Comparison of ENCODE assay signal across 10 cellular contexts in genomic region chr6:110980648-110981047, GRCh38. TPM values are rescaled to one million over a fixed set of nuclear protein-coding genes. Genes with fewer than 3 reads are reported as not detected.
DNase-seq lines count a peak whose midpoint lies in the region; ATAC-seq, FAIRE-seq and TF ChIP-seq lines count a peak whose summit lies in the region.
"Had no signal": no experiment of that assay in that cellular context is flagged by ENCODE, and none has a peak within 500 bp of the region (broad histone marks: within the 10 kb centered on the region; RNA-seq: fewer than 3 reads in every experiment).

No MANE protein-coding gene starts in this region.

- ATAC-seq in stimulated activated memory B cell treated with anti-CD40 and anti-IgM and Interleukin-4, amounts not matched to agents 10 μg/mL and 1 μg/mL and 100 μg/mL, for 72 hours = no peak
- ATAC-seq in pancreas = no peak
- no peak for ATAC-seq in HG03520 (IDR thresholded peaks at IDR 0.05; ENCODE audit: unreplicated experiment)

- H3K4me3 ChIP-seq in WI38 (ENCODE audit: low read depth, low read length) (peak overlapping the region; percentile 100), fibroblast of the aortic adventitia (ENCODE audit: low read depth, low read length) (peak overlapping the region; percentile 99), pancreas (no peak overlapping the region), tibial nerve (peak overlapping the region in 1 of 4 donors; percentile 93)

- H3K9me3 ChIP-seq in pancreas = no peaks in the 10 kb centered on the region
- H3K9me3 ChIP-seq in tibial nerve = no peaks in the 10 kb centered on the region

- TF ChIP-seq EP300 in tibial nerve (IDR thresholded peaks at IDR 0.05) = no peak

- peak overlapping the region; percentile 96 for H3K27ac Mint-ChIP-seq in activated naive CD4-positive, alpha-beta T cell treated with anti-CD3 and anti-CD28 coated beads for 36 hours
- peak overlapping the region; percentile 98 for H3K27ac Mint-ChIP-seq in stimulated activated memory B cell treated with anti-CD40 and anti-IgM and Interleukin-4, amounts not matched to agents 10 μg/mL and 1 μg/mL and 100 μg/mL, for 72 hours

- DNase-seq in activated naive CD4-positive, alpha-beta T cell treated with anti-CD3 and anti-CD28 coated beads for 36 hours = no peak
- DNase-seq in activated naive CD4-positive, alpha-beta T cell treated with Interleukin-2 at 50 U/mL for 16 hours = no peak
- DNase-seq in fibroblast of the aortic adventitia (ENCODE audit: low read depth) (no peak), pancreas (no peak), tibial nerve (ENCODE audit: low spot score in 2 of 2) (no peak)
- DNase-seq: activated CD8-positive, alpha-beta memory T cell treated with anti-CD3 and anti-CD28 coated beads, Interleukin-2, amount 50 U/mL, for 4 hours; nucleus accumbens had no signal

- CTCF ChIA-PET in activated naive CD4-positive, alpha-beta T cell treated with anti-CD3 and anti-CD28 coated beads for 36 hours (lab: Charles Lee) = no interaction called here

- H3K27me3 ChIP-seq in pancreas = no peaks in the 10 kb centered on the region
- no peaks in the 10 kb centered on the region for H3K27me3 ChIP-seq in tibial nerve

- TF ChIP-seq CTCF in WI38 (IDR thresholded peaks at IDR 0.05; ENCODE audit: low read depth, low read length) = no peak
- TF ChIP-seq CTCF in fibroblast of the aortic adventitia (IDR thresholded peaks at IDR 0.05; ENCODE audit: insufficient read depth, low read length) = no peak
- TF ChIP-seq CTCF in pancreas (IDR thresholded peaks at IDR 0.05) = no peak
- TF ChIP-seq CTCF in tibial nerve (IDR thresholded peaks at IDR 0.05) = no peak

- H3K4me1 ChIP-seq in pancreas (peaks cover 0 to 8% (median 0%) of the 10 kb centered on the region in 3 donors), tibial nerve (peaks cover 0 to 19% (median 12%) of the 10 kb centered on the region in 4 donors)

- intact Hi-C loops in activated naive CD4-positive, alpha-beta T cell treated with anti-CD3 and anti-CD28 coated beads for 36 hours (cut with micrococcal nuclease) = loop anchor here (1.0 kb wide), 4 partner anchors 22 to 800 kb away; partner anchors contain the start of genes CDC40, GTF3C6 and REV3L
- intact Hi-C loops in pancreas (cut with DNase I) = no loop called here

- H3K9me3 Mint-ChIP-seq in activated naive CD4-positive, alpha-beta T cell treated with anti-CD3 and anti-CD28 coated beads for 36 hours = no peaks in the 10 kb centered on the region
- H3K9me3 Mint-ChIP-seq in stimulated activated memory B cell treated with anti-CD40 and anti-IgM and Interleukin-4, amounts not matched to agents 10 μg/mL and 1 μg/mL and 100 μg/mL, for 72 hours = no peaks in the 10 kb centered on the region

- H3K4me3 Mint-ChIP-seq in activated naive CD4-positive, alpha-beta T cell treated with anti-CD3 and anti-CD28 coated beads for 36 hours = peak overlapping the region; percentile 96
- H3K4me3 Mint-ChIP-seq in stimulated activated memory B cell treated with anti-CD40 and anti-IgM and Interleukin-4, amounts not matched to agents 10 μg/mL and 1 μg/mL and 100 μg/mL, for 72 hours = peak overlapping the region; percentile 90

- peaks cover 21% of the 10 kb centered on the region for H3K36me3 Mint-ChIP-seq in activated naive CD4-positive, alpha-beta T cell treated with anti-CD3 and anti-CD28 coated beads for 36 hours (ENCODE audit: low read depth)
- peaks cover 24% of the 10 kb centered on the region for H3K36me3 Mint-ChIP-seq in stimulated activated memory B cell treated with anti-CD40 and anti-IgM and Interleukin-4, amounts not matched to agents 10 μg/mL and 1 μg/mL and 100 μg/mL, for 72 hours

- 97 to 98% methylated on average over 9 of the region's 9 CpGs for WGBS in pancreas, 2 donors
- WGBS in tibial nerve, 2 donors = 96 to 98% methylated on average over 9 of the region's 9 CpGs

- H3K4me1 Mint-ChIP-seq in activated naive CD4-positive, alpha-beta T cell treated with anti-CD3 and anti-CD28 coated beads for 36 hours (ENCODE audit: low read depth) = peaks cover 34% of the 10 kb centered on the region
- peaks cover 41% of the 10 kb centered on the region for H3K4me1 Mint-ChIP-seq in stimulated activated memory B cell treated with anti-CD40 and anti-IgM and Interleukin-4, amounts not matched to agents 10 μg/mL and 1 μg/mL and 100 μg/mL, for 72 hours

- peaks cover 0 to 5% (median 1%) of the 10 kb centered on the region in 3 donors for H3K36me3 ChIP-seq in pancreas
- H3K36me3 ChIP-seq in tibial nerve = peaks cover 0 to 8% (median 0%) of the 10 kb centered on the region in 3 donors

- TF ChIP-seq POLR2A in tibial nerve (IDR thresholded peaks at IDR 0.05) = no peak

- FAIRE-seq in pancreas (lab: Jason Lieb, UNC) = no peak

- no peaks in the 10 kb centered on the region for H3K27me3 Mint-ChIP-seq in activated naive CD4-positive, alpha-beta T cell treated with anti-CD3 and anti-CD28 coated beads for 36 hours (ENCODE audit: low read depth)
- H3K27me3 Mint-ChIP-seq in stimulated activated memory B cell treated with anti-CD40 and anti-IgM and Interleukin-4, amounts not matched to agents 10 μg/mL and 1 μg/mL and 100 μg/mL, for 72 hours = no peaks in the 10 kb centered on the region

- H3K27ac ChIP-seq in pancreas = no peak overlapping the region
- no peak overlapping the region for H3K27ac ChIP-seq in tibial nerve

RNA-seq across cellular contexts. Expression of gene RPF2, which starts 1.2 kb away (rescaled TPM):
- 10 to 100 TPM; 43.5 to 45.8 TPM for total RNA-seq in activated naive CD4-positive, alpha-beta T cell treated with anti-CD3 and anti-CD28 coated beads for 36 hours
- total RNA-seq in fibroblast of the aortic adventitia (ENCODE audit: low replicate concordance) (24.9 and 51.5 TPM in 2 replicates), pancreas (10 to 100 TPM; 10.5 to 21.0 (median 15.6) TPM), tibial nerve (10 to 100 TPM; 16.7 to 31.5 (median 19.4) TPM)
- 10 to 100 TPM; 16.9 TPM for polyA plus RNA-seq in pancreas

RNA-seq across cellular contexts. Expression of gene GTF3C6, which starts 22.1 kb away (rescaled TPM):
- 10 to 100 TPM; 81.6 to 84.7 TPM for total RNA-seq in activated naive CD4-positive, alpha-beta T cell treated with anti-CD3 and anti-CD28 coated beads for 36 hours
- total RNA-seq in fibroblast of the aortic adventitia (ENCODE audit: low replicate concordance) (37.0 and 77.0 TPM in 2 replicates), pancreas (10 to 100 TPM; 14.8 to 35.2 (median 21.0) TPM), tibial nerve (10 to 100 TPM; 13.5 to 28.8 (median 22.5) TPM)
- 10 to 100 TPM; 31.7 to 37.1 TPM for polyA plus RNA-seq in pancreas

Comparison
In these comparisons a context has a peak if more than half of its experiments do, and no peak if none do; other contexts are left out.
1. H3K4me3 ChIP-seq: peak in WI38 (single experiment) and fibroblast of the aortic adventitia (single experiment); none in pancreas (0 of 4).